In the genomic region with DNA sequence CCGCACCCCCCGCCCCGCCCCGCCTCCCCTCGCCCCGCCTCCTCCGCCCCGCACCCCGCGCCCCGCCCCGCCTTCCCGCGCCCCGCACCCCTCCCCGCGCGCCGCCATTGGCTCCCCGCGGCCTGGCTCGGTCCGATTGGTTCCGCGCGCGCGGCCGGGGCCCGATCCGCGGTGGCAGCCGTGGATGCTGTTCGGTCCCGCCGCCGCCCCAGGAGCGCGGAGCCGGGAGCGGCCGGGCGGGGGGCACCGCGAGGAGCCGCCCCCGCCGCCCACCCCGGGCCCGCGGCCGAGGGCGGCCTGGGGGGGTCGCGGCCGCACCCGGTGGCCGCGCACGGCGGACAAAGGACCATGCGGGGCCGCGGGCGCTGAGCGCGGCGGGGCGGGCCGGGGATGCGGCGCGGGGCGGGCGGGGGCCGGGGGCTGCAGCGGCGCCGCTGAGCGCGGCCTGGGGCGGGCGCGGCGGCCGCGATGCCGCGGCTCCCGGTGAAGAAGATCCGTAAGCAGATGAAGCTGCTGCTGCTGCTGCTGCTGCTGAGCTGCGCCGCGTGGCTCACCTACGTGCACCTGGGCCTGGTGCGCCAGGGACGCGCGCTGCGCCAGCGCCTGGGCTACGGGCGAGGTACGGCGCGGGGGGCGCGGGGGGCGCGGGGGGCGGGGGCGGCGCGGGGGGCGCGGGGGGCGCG, we compare ENCODE assay signal across 9 cellular contexts. TPM values are rescaled to one million over a fixed set of nuclear protein-coding genes. Genes with fewer than 3 reads are reported as not detected.
A peak's percentile ranks its signal among the peaks of the same experiment; 100 is the strongest.
DNase-seq lines count a peak whose midpoint lies in the region; ATAC-seq and TF ChIP-seq lines count a peak whose summit lies in the region.
"Had no signal": no experiment of that assay in that cellular context is flagged by ENCODE, and none has a peak within 500 bp of the region (broad histone marks: within the 10 kb centered on the region; RNA-seq: fewer than 3 reads in every experiment).

A gene with protein sequence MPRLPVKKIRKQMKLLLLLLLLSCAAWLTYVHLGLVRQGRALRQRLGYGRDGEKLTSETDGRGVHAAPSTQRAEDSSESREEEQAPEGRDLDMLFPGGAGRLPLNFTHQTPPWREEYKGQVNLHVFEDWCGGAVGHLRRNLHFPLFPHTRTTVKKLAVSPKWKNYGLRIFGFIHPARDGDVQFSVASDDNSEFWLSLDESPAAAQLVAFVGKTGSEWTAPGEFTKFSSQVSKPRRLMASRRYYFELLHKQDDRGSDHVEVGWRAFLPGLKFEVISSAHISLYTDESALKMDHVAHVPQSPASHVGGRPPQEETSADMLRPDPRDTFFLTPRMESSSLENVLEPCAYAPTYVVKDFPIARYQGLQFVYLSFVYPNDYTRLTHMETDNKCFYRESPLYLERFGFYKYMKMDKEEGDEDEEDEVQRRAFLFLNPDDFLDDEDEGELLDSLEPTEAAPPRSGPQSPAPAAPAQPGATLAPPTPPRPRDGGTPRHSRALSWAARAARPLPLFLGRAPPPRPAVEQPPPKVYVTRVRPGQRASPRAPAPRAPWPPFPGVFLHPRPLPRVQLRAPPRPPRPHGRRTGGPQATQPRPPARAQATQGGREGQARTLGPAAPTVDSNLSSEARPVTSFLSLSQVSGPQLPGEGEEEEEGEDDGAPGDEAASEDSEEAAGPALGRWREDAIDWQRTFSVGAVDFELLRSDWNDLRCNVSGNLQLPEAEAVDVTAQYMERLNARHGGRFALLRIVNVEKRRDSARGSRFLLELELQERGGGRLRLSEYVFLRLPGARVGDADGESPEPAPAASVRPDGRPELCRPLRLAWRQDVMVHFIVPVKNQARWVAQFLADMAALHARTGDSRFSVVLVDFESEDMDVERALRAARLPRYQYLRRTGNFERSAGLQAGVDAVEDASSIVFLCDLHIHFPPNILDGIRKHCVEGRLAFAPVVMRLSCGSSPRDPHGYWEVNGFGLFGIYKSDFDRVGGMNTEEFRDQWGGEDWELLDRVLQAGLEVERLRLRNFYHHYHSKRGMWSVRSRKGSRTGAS (plus strand): TSS at position 164 of the 683 bp plus-strand sequence. CDS start 305 bp downstream, at position 469.

- H2BK15ac ChIP-seq in H9 (ENCODE audit: low read depth, low read length), result no peak within 1 kb of the TSS

- no peaks in the 10 kb centered on the region for H3K23me2 ChIP-seq in H9 (ENCODE audit: insufficient read length, low read depth, low read length, poor library complexity, severe bottlenecking)

- H4K8ac ChIP-seq in H9 (replicated peaks; ENCODE audit: insufficient read length, low read depth, low read length), result no peak within 1 kb of the TSS

- H4K91ac ChIP-seq in H9 (ENCODE audit: insufficient read length, low read depth, low read length), result no peak within 1 kb of the TSS

- H2BK12ac ChIP-seq in H9 (ENCODE audit: insufficient read length, low read depth, low read length), result no peak within 1 kb of the TSS

- no peak within 1 kb of the TSS for H3K23ac ChIP-seq in H9 (ENCODE audit: insufficient read length, low read depth, low read length)

- no peaks in the 10 kb centered on the region for H4K20me1 ChIP-seq in H9 (ENCODE audit: control insufficient read depth, insufficient read depth, insufficient read length)

- peak within 1 kb of the TSS; percentile 76 for H2BK20ac ChIP-seq in H9 (ENCODE audit: low read depth, low read length, poor library complexity, severe bottlenecking)

- H3K56ac ChIP-seq in H9 (ENCODE audit: insufficient read length, low read depth, low read length), result no peak within 1 kb of the TSS

- H3K9me3 Mint-ChIP-seq in H9, result peaks cover 0 to 4% of the 10 kb centered on the region in 2 experiments; a peak in 3 of 5 replicates
- H3K9me3 Mint-ChIP-seq in activated T-cell treated with anti-CD3 and anti-CD28 coated beads, Interleukin-2, amount 50 U/mL, for 24 hours, result no peaks in the 10 kb centered on the region
- peaks cover 23% of the 10 kb centered on the region for H3K9me3 Mint-ChIP-seq in glutamatergic neuron (ENCODE audit: unreplicated experiment)

- peaks cover 9% of the 10 kb centered on the region for H3K79me1 ChIP-seq in H9 (ENCODE audit: insufficient read depth, low read depth, low read length, poor library complexity, severe bottlenecking)

- peaks cover 28 to 34% (median 29%) of the 10 kb centered on the region in 3 experiments for H3K36me3 Mint-ChIP-seq in H9 (ENCODE audit: insufficient read depth in 1 of 3, low read depth in 3 of 3)
- H3K36me3 Mint-ChIP-seq in activated T-cell treated with anti-CD3 and anti-CD28 coated beads, Interleukin-2, amount 50 U/mL, for 24 hours (ENCODE audit: low read depth), result no peaks in the 10 kb centered on the region
- no peaks in the 10 kb centered on the region for H3K36me3 Mint-ChIP-seq in glutamatergic neuron (ENCODE audit: unreplicated experiment)

- no peaks in the 10 kb centered on the region for H3K36me3 ChIP-seq in psoas muscle (ENCODE audit: insufficient read depth in 1 of 2, low read depth in 1 of 2)
- H3K36me3 ChIP-seq: adrenal gland had no signal

- no peaks in the 10 kb centered on the region for H3K27me3 ChIP-seq in H9 (ENCODE audit: insufficient read depth, low read length)
- peaks cover 0 to 64% (median 26%) of the 10 kb centered on the region in 3 donors for H3K27me3 ChIP-seq in psoas muscle (ENCODE audit: insufficient read depth in 3 of 3, low read length in 2 of 3)

- ATAC-seq in psoas muscle (no peak), GM21447 (IDR thresholded peaks at IDR 0.05; ENCODE audit: unreplicated experiment) (no peak)

- H3K4me1 Mint-ChIP-seq in H9 (peaks cover 20 to 27% of the 10 kb centered on the region in 2 experiments), glutamatergic neuron (ENCODE audit: low read depth, unreplicated experiment) (peaks cover 12% of the 10 kb centered on the region)
- peaks cover 11% of the 10 kb centered on the region for H3K4me1 Mint-ChIP-seq in activated T-cell treated with anti-CD3 and anti-CD28 coated beads, Interleukin-2, amount 50 U/mL, for 24 hours (ENCODE audit: low read depth)

- H3K79me2 ChIP-seq in H9 (ENCODE audit: insufficient read depth, low read length), result no peaks in the 10 kb centered on the region

- no CpG with 5 or more reads among the region's 118 CpGs for WGBS in H9 (ENCODE audit: extremely low coverage, insufficient read length, low lambda C conversion rate)
- WGBS in psoas muscle, 3 donors, result 0 to 1% (median 0%) methylated on average over 14 to 110 of the region's 118 CpGs

- peak; percentile 19 for DNase-seq in ACHN
- DNase-seq in H9, result no peak
- DNase-seq in activated T-cell treated with anti-CD3 and anti-CD28 coated beads, Interleukin-2, amount 50 U/mL, for 24 hours, result no peak
- peak; percentile 83 for DNase-seq in glutamatergic neuron
- peak; percentile 32 to 34 for DNase-seq in psoas muscle
- no peak for DNase-seq in NK-92 treated with Interleukin-12 subunit alpha and Interleukin-12 subunit beta, amount 100 ng/mL, for 24 hours (lab: John Stamatoyannopoulos, UW)
- no peak for DNase-seq in NCI-H524 (lab: John Stamatoyannopoulos, UW)

- no peak within 1 kb of the TSS for H2BK5ac ChIP-seq in H9 (ENCODE audit: insufficient read length, low read length)

- peak within 1 kb of the TSS; percentile 2 for H3K4me3 ChIP-seq in psoas muscle
- H3K4me3 ChIP-seq: adrenal gland had no signal

- no peak within 1 kb of the TSS for H2BK120ac ChIP-seq in H9 (ENCODE audit: low read depth, low read length, poor library complexity, severe bottlenecking)

- intact Hi-C loops in psoas muscle (cut with DNase I), result no loop called here

- peak within 1 kb of the TSS; percentile 92 for H3K18ac ChIP-seq in H9 (ENCODE audit: insufficient read length, low read depth, low read length)

- peak within 1 kb of the TSS; percentile 88; the same call in 1 of the 2 replicates for H3K14ac ChIP-seq in H9 (ENCODE audit: insufficient read depth, low read length)

- H3K27me3 Mint-ChIP-seq in H9 (ENCODE audit: low read depth), result peaks cover 17% of the 10 kb centered on the region
- peaks cover 56% of the 10 kb centered on the region for H3K27me3 Mint-ChIP-seq in activated T-cell treated with anti-CD3 and anti-CD28 coated beads, Interleukin-2, amount 50 U/mL, for 24 hours
- H3K27me3 Mint-ChIP-seq in glutamatergic neuron (ENCODE audit: unreplicated experiment), result peaks cover 32% of the 10 kb centered on the region

- peak within 1 kb of the TSS; percentile 39 for H3K9ac ChIP-seq in H9 (ENCODE audit: extremely low read depth, insufficient read length, low read length)

- in situ Hi-C loops in ACHN (cut with HindIII; ENCODE audit: low pct_ligation_motif_present, low pct_unique_long_range_greater_than_20kb, low sequenced_read_pairs), result no loop called here

- H3K4me1 ChIP-seq in H9 (ENCODE audit: insufficient read depth, low read length) (no peaks in the 10 kb centered on the region), psoas muscle (no peaks in the 10 kb centered on the region)
- H3K4me1 ChIP-seq: adrenal gland had no signal

- no peak within 1 kb of the TSS for H4K5ac ChIP-seq in H9 (ENCODE audit: insufficient read length, low read depth, low read length)

- H3T11ph ChIP-seq in H9 (ENCODE audit: low read length), result no peak within 1 kb of the TSS

- no peak within 1 kb of the TSS for H3K4ac ChIP-seq in H9 (ENCODE audit: low read depth, low read length)

- no peak within 1 kb of the TSS for H2AFZ ChIP-seq in H9 (ENCODE audit: low read length)

- TF ChIP-seq CTCF in H9 (conservative IDR thresholded peaks at IDR 0.05) (no peak), glutamatergic neuron (IDR thresholded peaks at IDR 0.05; ENCODE audit: partially characterized antibody, unreplicated experiment) (no peak), psoas muscle (IDR thresholded peaks at IDR 0.05) (no peak)

- H3K27ac Mint-ChIP-seq in H9, result peak within 1 kb of the TSS; percentile 72 to 95 (median 94); a peak in 6 of 7 replicates
- H3K27ac Mint-ChIP-seq in activated T-cell treated with anti-CD3 and anti-CD28 coated beads, Interleukin-2, amount 50 U/mL, for 24 hours, result peak within 1 kb of the TSS; percentile 64
- H3K27ac Mint-ChIP-seq in glutamatergic neuron (ENCODE audit: unreplicated experiment), result peak within 1 kb of the TSS; percentile 95

- H3K9me3 ChIP-seq in H9 (ENCODE audit: control insufficient read depth, low read depth, low read length), result no peaks in the 10 kb centered on the region
- H3K9me3 ChIP-seq in psoas muscle, result no peaks in the 10 kb centered on the region
- H3K9me3 ChIP-seq: adrenal gland had no signal

- no peak within 1 kb of the TSS for H2AK5ac ChIP-seq in H9 (ENCODE audit: insufficient read length, low read length)

- peak within 1 kb of the TSS; percentile 77 to 90 for H3K4me3 Mint-ChIP-seq in H9
- peak within 1 kb of the TSS; percentile 68 for H3K4me3 Mint-ChIP-seq in activated T-cell treated with anti-CD3 and anti-CD28 coated beads, Interleukin-2, amount 50 U/mL, for 24 hours
- peak within 1 kb of the TSS; percentile 92 for H3K4me3 Mint-ChIP-seq in glutamatergic neuron (ENCODE audit: unreplicated experiment)

- H3K27ac ChIP-seq in H9 (ENCODE audit: insufficient read length, low read depth, low read length), result no peak within 1 kb of the TSS
- H3K27ac ChIP-seq in psoas muscle, result no peak within 1 kb of the TSS
- H3K27ac ChIP-seq: adrenal gland had no signal

- peak within 1 kb of the TSS; percentile 69 for H3K4me2 ChIP-seq in H9 (ENCODE audit: insufficient read depth, insufficient read length, low read length)

RNA-seq across cellular contexts. Expression of the gene that starts here (rescaled TPM):
- total RNA-seq in H9 (2021), result 101 and 105 TPM in 2 replicates
- total RNA-seq in glutamatergic neuron (ENCODE audit: unreplicated experiment), result 418 TPM
- total RNA-seq in psoas muscle, result under 1 TPM in 3 of 4 donors, not detected in 1; 0.06 to 0.12 (median 0.06) TPM
- under 1 TPM; 0.04 to 0.27 (median 0.05) TPM for polyA plus RNA-seq in psoas muscle

Comparison
In these comparisons a context has a peak if more than half of its experiments do, and no peak if none do; other contexts are left out.
1. RNA of the gene that starts here (total RNA-seq): 418 TPM in glutamatergic neuron (single experiment) and 101 to 105 TPM in H9; 0.06 to 0.12 TPM in psoas muscle; every median in the first group is over 10 times any median in the second.
2. Peak in DNase-seq and H3K4me3 ChIP-seq in psoas muscle; RNA of the gene not detected or under 1 TPM.
3. DNase-seq: peak in ACHN (single experiment) and glutamatergic neuron (single experiment); none in H9 (single experiment), activated T-cell treated with anti-CD3 and anti-CD28 coated beads, Interleukin-2, amount 50 U/mL, for 24 hours (single experiment), NK-92 treated with Interleukin-12 subunit alpha and Interleukin-12 subunit beta, amount 100 ng/mL, for 24 hours (single experiment) and NCI-H524 (0 of 2).
4. Peak in every context shown above with its lines, with median percentiles within 50 percentile points of each other: H3K27ac Mint-ChIP-seq and H3K4me3 Mint-ChIP-seq.